Comparison of ENCODE assay signal across 15 cellular contexts in the genomic region with DNA sequence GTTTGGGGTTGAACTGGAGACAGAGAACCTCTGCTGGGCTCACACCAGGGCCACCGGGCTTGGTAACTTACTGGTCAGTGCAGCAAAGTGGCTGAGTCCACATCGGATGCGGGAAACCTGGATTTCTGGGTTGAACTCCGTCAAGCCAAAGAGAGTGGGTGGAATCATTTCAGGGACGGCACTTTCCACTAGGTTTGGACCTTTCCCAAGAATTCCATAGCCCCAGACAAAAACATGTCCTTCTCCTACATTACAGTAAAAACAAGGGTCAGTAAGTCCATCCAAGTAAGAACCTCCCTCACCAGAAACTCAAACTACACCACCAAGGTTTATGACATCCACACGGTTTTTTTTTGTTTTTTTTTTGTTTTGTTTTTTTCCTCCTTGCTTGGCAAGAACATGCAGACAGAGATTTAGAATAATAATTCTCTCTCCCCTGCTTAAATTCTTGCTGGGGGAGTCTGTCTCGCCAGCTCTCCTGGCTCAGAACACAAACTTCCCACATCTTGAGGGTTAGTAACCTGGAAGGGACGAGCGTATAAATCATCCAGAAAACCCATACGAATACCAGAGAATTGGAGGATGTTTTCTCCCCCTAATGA. TPM values are rescaled to one million over a fixed set of nuclear protein-coding genes. Genes with fewer than 3 reads are reported as not detected.
DNase-seq lines count a peak whose midpoint lies in the region; ATAC-seq and TF ChIP-seq lines count a peak whose summit lies in the region.
"Had no signal": no experiment of that assay in that cellular context is flagged by ENCODE, and none has a peak within 500 bp of the region (broad histone marks: within the 10 kb centered on the region; RNA-seq: fewer than 3 reads in every experiment).

No MANE protein-coding gene starts in this region.

- H3K27me3 ChIP-seq in dorsolateral prefrontal cortex, result no peaks in the 10 kb centered on the region
- H3K27me3 ChIP-seq in stomach, result no peaks in the 10 kb centered on the region

- WGBS in stomach, 5 donors, result 57 to 82% (median 77%) methylated on average over 10 of the region's 10 CpGs

- peak; percentile 14 for DNase-seq in GM04503 (ENCODE audit: low read depth)
- DNase-seq in dorsolateral prefrontal cortex, result no peak
- DNase-seq in left kidney (ENCODE audit: low read depth, low spot score), result peak; percentile 37
- DNase-seq in stomach, result no peak
- no peak for DNase-seq in NCI-H2196 treated with DMSO at 0.1 percent for 48 hours (lab: John Stamatoyannopoulos, UW; ENCODE audit: unreplicated experiment)
- DNase-seq: activated CD4-positive, alpha-beta T cell treated with anti-CD3 and anti-CD28 coated beads, Interleukin-2, amount 50 U/mL, for 4 hours; activated naive CD4-positive, alpha-beta T cell treated with anti-CD3 and anti-CD28 coated beads for 36 hours; CD4-positive, CD25-positive, alpha-beta regulatory T cell; effector CD8-positive, alpha-beta T cell; NK-92 treated with Interleukin-12 subunit alpha and Interleukin-12 subunit beta, amount 100 ng/mL, for 24 hours had no signal

- H3K36me3 ChIP-seq in stomach, result peaks cover 59 to 100% (median 99%) of the 10 kb centered on the region in 4 donors

- H3K9me3 ChIP-seq in stomach, result no peaks in the 10 kb centered on the region

- intact Hi-C loops in dorsolateral prefrontal cortex (cut with DNase I), result no loop called here
- intact Hi-C loops in stomach (cut with DNase I; ENCODE audit: low total_unique reads), result no loop called here

- TF ChIP-seq EP300 in stomach (IDR thresholded peaks at IDR 0.05), result no peak

- no peak for TF ChIP-seq POLR2A in stomach (IDR thresholded peaks at IDR 0.05)

- TF ChIP-seq CTCF in dorsolateral prefrontal cortex (IDR thresholded peaks at IDR 0.05 in 54 of 56, conservative IDR thresholded peaks at IDR 0.05 in 2 of 56; ENCODE audit: low read depth in 1 of 56, partially characterized antibody in 56 of 56), result no peak
- no peak for TF ChIP-seq CTCF in stomach (IDR thresholded peaks at IDR 0.05)

- H3K27ac ChIP-seq in dorsolateral prefrontal cortex, result peak overlapping the region in 43 of 59 donors; percentile 1 to 87 (median 64)
- peak overlapping the region in 4 of 5 donors; percentile 11 to 67 (median 41) for H3K27ac ChIP-seq in stomach

- ATAC-seq in HG03025 (IDR thresholded peaks at IDR 0.05; ENCODE audit: low FRiP score, unreplicated experiment), result no peak
- no peak for ATAC-seq in GM19351 (IDR thresholded peaks at IDR 0.05; ENCODE audit: unreplicated experiment)
- ATAC-seq in activated CD4-positive, CD25-positive, alpha-beta regulatory T cell treated with anti-CD3 and anti-CD28 coated beads, Interleukin-2, amount 50 U/mL, for 24 hours, result no peak
- ATAC-seq: GM23338; natural killer cell treated with Interleukin-12 subunit alpha and Interleukin-12 subunit beta and Interleukin-15 and Interleukin-18, amount 100 ng/mL, for 72 hours had no signal

- H3K4me3 ChIP-seq in dorsolateral prefrontal cortex (no peak overlapping the region), stomach (no peak overlapping the region)
- H3K4me3 ChIP-seq: GM23338 had no signal

- H3K4me1 ChIP-seq in stomach, result peaks cover 0 to 32% (median 9%) of the 10 kb centered on the region in 4 donors

RNA-seq across cellular contexts. Expression of a gene that starts 17.7 kb away (rescaled TPM):
- 10 to 100 TPM; 17.7 to 32.1 (median 24.3) TPM for total RNA-seq in dorsolateral prefrontal cortex
- total RNA-seq in stomach, result 10 to 100 TPM; 14.0 to 91.2 (median 28.6) TPM
- 10 to 100 TPM; 25.7 to 29.4 (median 26.9) TPM for polyA plus RNA-seq in stomach

RNA-seq across cellular contexts. Expression of a gene that starts 36.5 kb away (rescaled TPM):
- 10 to 100 TPM; 17.8 to 75.2 (median 36.7) TPM for total RNA-seq in dorsolateral prefrontal cortex
- 100 to 1,000 TPM in 1 of 5 donors, 10 to 100 TPM in 4; 71.9 to 110 (median 84.1) TPM for total RNA-seq in stomach
- 10 to 100 TPM; 13.9 to 20.0 (median 16.0) TPM for polyA plus RNA-seq in stomach

Comparison
In these comparisons a context has a peak if more than half of its experiments do, and no peak if none do; other contexts are left out.
1. DNase-seq: peak in GM04503 (single experiment) and left kidney (single experiment); none in dorsolateral prefrontal cortex (0 of 10), stomach (single experiment) and NCI-H2196 treated with DMSO at 0.1 percent for 48 hours (single experiment).